20 cellular contexts compared by ENCODE assay signal in genomic region chr9:13934411-13934810, GRCh38.
A peak's percentile ranks its signal among the peaks of the same experiment; 100 is the strongest.
DNase-seq lines count a peak whose midpoint lies in the region; ATAC-seq and TF ChIP-seq lines count a peak whose summit lies in the region.
"Had no signal": no experiment of that assay in that cellular context is flagged by ENCODE, and none has a peak within 500 bp of the region (broad histone marks: within the 10 kb centered on the region; RNA-seq: fewer than 3 reads in every experiment).

No MANE protein-coding gene starts in this region.

- TF ChIP-seq CTCF in MCF 10A (IDR thresholded peaks at IDR 0.05; ENCODE audit: unreplicated experiment) (no peak), breast epithelium (IDR thresholded peaks at IDR 0.05) (no peak), nephron progenitor cell (IDR thresholded peaks at IDR 0.05) (no peak), gastroesophageal sphincter (IDR thresholded peaks at IDR 0.05) (no peak)

- CTCF ChIA-PET in MCF 10A (lab: Yijun Ruan, JAX), result no interaction called here

- POLR2A ChIA-PET in MCF 10A (lab: Yijun Ruan, JAX), result interaction anchor here (1.0 kb wide), 1 partner anchor 34 kb away, joined by 4 read pairs; no protein-coding TSS in a partner anchor

- H3K4me3 Mint-ChIP-seq in MCF 10A (ENCODE audit: unreplicated experiment), result no peak overlapping the region
- H3K4me3 Mint-ChIP-seq in nephron progenitor cell, result no peak overlapping the region
- H3K4me3 Mint-ChIP-seq: B cell had no signal

- H3K4me1 ChIP-seq in breast epithelium (peaks cover 0 to 6% of the 10 kb centered on the region in 2 donors), gastroesophageal sphincter (peaks cover 0 to 8% (median 0%) of the 10 kb centered on the region in 3 donors)
- H3K4me1 ChIP-seq: Caco-2 had no signal

- no peaks in the 10 kb centered on the region for H3K27me3 Mint-ChIP-seq in MCF 10A (ENCODE audit: insufficient read depth, unreplicated experiment)
- peaks cover 6% of the 10 kb centered on the region for H3K27me3 Mint-ChIP-seq in nephron progenitor cell (ENCODE audit: low read depth, poor library complexity)
- H3K27me3 Mint-ChIP-seq: B cell had no signal

- intact Hi-C loops in MCF 10A (cut with micrococcal nuclease) (no loop called here), breast epithelium (cut with DNase I; ENCODE audit: low total_unique reads) (no loop called here)

- H3K36me3 ChIP-seq in breast epithelium (no peaks in the 10 kb centered on the region), gastroesophageal sphincter (no peaks in the 10 kb centered on the region)

- WGBS in gastroesophageal sphincter (ENCODE audit: low coverage in 1 of 2), 2 donors, result 92 to 100% methylated on average over 1 to 3 of the region's 3 CpGs

- H3K27ac Mint-ChIP-seq in MCF 10A (ENCODE audit: low read depth, unreplicated experiment) (peak overlapping the region; percentile 32), nephron progenitor cell (peak overlapping the region; percentile 77)
- H3K27ac Mint-ChIP-seq: B cell had no signal

- ATAC-seq in gastroesophageal sphincter, result no peak
- ATAC-seq: K562, SK-N-SH treated with all-trans-retinoic acid at 6 μM for 48 hours had no signal

- no peak for DNase-seq in MCF 10A (ENCODE audit: unreplicated experiment)
- DNase-seq in breast epithelium (ENCODE audit: low spot score in 2 of 2), result no peak
- DNase-seq in NCI-H146 (lab: John Stamatoyannopoulos, UW), result peak; percentile 89
- DNase-seq in NCI-H2196 treated with DMSO at 0.1 percent for 48 hours (lab: John Stamatoyannopoulos, UW; ENCODE audit: unreplicated experiment), result peak; percentile 47
- DNase-seq in nephron progenitor cell, result peak; percentile 29
- no peak for DNase-seq in activated naive CD4-positive, alpha-beta T cell treated with Interleukin-2 at 50 U/mL for 16 hours
- no peak for DNase-seq in stimulated activated CD8-positive, alpha-beta memory T cell treated with anti-CD3 and anti-CD28 coated beads, Interleukin-4, amount 100 ng/mL, for 48 hours
- DNase-seq: Caco-2, NCI-H2029 treated with DMSO at 0.1 percent for 48 hours, NCI-H345, NCI-H526 treated with DMSO at 0.1 percent for 48 hours, OCI-M1, RPMI8226, SHP77 treated with DMSO at 0.1 percent for 48 hours, T-helper 1 cell, T-helper 9 cell had no signal

- no peaks in the 10 kb centered on the region for H3K27me3 ChIP-seq in breast epithelium
- H3K27me3 ChIP-seq in gastroesophageal sphincter, result no peaks in the 10 kb centered on the region

- H3K9me3 Mint-ChIP-seq in MCF 10A (ENCODE audit: unreplicated experiment) (no peaks in the 10 kb centered on the region), nephron progenitor cell (no peaks in the 10 kb centered on the region)

- H3K36me3 Mint-ChIP-seq in MCF 10A (ENCODE audit: insufficient read depth, unreplicated experiment) (peaks cover 6% of the 10 kb centered on the region), nephron progenitor cell (ENCODE audit: low read depth) (no peaks in the 10 kb centered on the region)

- no TSS peak for BruUV-seq in MCF 10A (replicated peaks; lab: Mats Ljungman, UMichigan)

- no peak overlapping the region for H3K4me3 ChIP-seq in breast epithelium
- H3K4me3 ChIP-seq in gastroesophageal sphincter, result no peak overlapping the region
- H3K4me3 ChIP-seq: K562 had no signal

- H3K27ac ChIP-seq in breast epithelium (no peak overlapping the region), gastroesophageal sphincter (no peak overlapping the region)

- TF ChIP-seq EP300 in gastroesophageal sphincter (IDR thresholded peaks at IDR 0.05), result no peak

- no peaks in the 10 kb centered on the region for H3K9me3 ChIP-seq in breast epithelium
- H3K9me3 ChIP-seq in gastroesophageal sphincter, result no peaks in the 10 kb centered on the region
- H3K9me3 ChIP-seq: Caco-2 had no signal

- TF ChIP-seq POLR2A in breast epithelium (IDR thresholded peaks at IDR 0.05) (no peak), gastroesophageal sphincter (IDR thresholded peaks at IDR 0.05) (no peak)

- H3K4me1 Mint-ChIP-seq in MCF 10A (ENCODE audit: insufficient read depth, unreplicated experiment) (peaks cover 6% of the 10 kb centered on the region), nephron progenitor cell (peaks cover 30% of the 10 kb centered on the region)
- H3K4me1 Mint-ChIP-seq: B cell had no signal

Comparison
In these comparisons a context has a peak if more than half of its experiments do, and no peak if none do; other contexts are left out.
1. DNase-seq: peak in NCI-H146 (single experiment), NCI-H2196 treated with DMSO at 0.1 percent for 48 hours (single experiment) and nephron progenitor cell (single experiment); none in MCF 10A (single experiment), breast epithelium (0 of 2), activated naive CD4-positive, alpha-beta T cell treated with Interleukin-2 at 50 U/mL for 16 hours (single experiment) and stimulated activated CD8-positive, alpha-beta memory T cell treated with anti-CD3 and anti-CD28 coated beads, Interleukin-4, amount 100 ng/mL, for 48 hours (single experiment).